1 cellular context compared by ENCODE assay signal in genomic region chr4:145530662-145531061, GRCh38.
TF ChIP-seq lines count a peak whose summit lies in the region.

No MANE protein-coding gene starts in this region.

TF ChIP-seq in endothelial cell of umbilical vein, 7 proteins besides CTCF, POLR2A, EP300 and RAD21 (continued from another document):
- TF ChIP-seq POLR2AphosphoS5 (IDR thresholded peaks at IDR 0.05; ENCODE audit: insufficient read depth, low read depth, low read length) (no peak), JUN (IDR thresholded peaks at IDR 0.05; ENCODE audit: borderline replicate concordance, insufficient read depth, insufficient read length, low read depth) (no peak), GATA2 (IDR thresholded peaks at IDR 0.05; ENCODE audit: insufficient read depth, insufficient read length, low read depth, low read length) (peak; percentile 80), FOS (IDR thresholded peaks at IDR 0.05; ENCODE audit: borderline replicate concordance, insufficient read depth, low read length) (peak; percentile 59), EZH2 (IDR thresholded peaks at IDR 0.05; ENCODE audit: borderline replicate concordance, low read depth, low read length, severe bottlenecking) (no peak), MAX (IDR thresholded peaks at IDR 0.05; ENCODE audit: insufficient read depth, insufficient read length) (no peak)
TF ChIP-seq in endothelial cell of umbilical vein: peak in this region for 2.
